Comparison of ENCODE assay signal across 14 cellular contexts in the genomic region with DNA sequence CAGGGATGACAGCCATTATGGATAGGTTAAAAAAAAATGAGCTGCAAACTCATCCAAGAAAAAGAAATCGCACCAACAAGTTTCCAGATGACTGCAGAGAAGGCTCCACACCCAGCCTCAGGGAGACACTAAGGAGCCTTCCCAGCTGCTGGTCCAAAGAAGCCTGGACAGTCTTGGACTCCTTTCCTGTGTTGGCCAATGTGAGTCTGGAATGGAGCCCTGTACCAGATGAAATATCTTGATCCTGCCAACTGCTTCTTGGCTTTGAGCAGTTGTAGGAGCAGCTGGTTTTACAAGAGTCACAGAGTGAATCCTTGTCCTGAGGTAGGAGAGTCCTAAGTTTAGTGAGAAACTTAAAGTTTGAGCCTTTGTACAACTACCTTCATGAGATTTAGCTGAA. TPM values are rescaled to one million over a fixed set of nuclear protein-coding genes. Genes with fewer than 3 reads are reported as not detected.
DNase-seq lines count a peak whose midpoint lies in the region.
"Had no signal": no experiment of that assay in that cellular context is flagged by ENCODE, and none has a peak within 500 bp of the region (broad histone marks: within the 10 kb centered on the region; RNA-seq: fewer than 3 reads in every experiment).

No MANE protein-coding gene starts in this region.

- H3K36me3 ChIP-seq in adipocyte (ENCODE audit: control insufficient read depth, insufficient read depth, low read length, severe bottlenecking) (no peaks in the 10 kb centered on the region), stomach smooth muscle (ENCODE audit: control insufficient read depth in 2 of 2, insufficient read depth in 2 of 2, low read length in 2 of 2) (peaks cover 0 to 4% of the 10 kb centered on the region in 2 donors)
- peaks cover 29% of the 10 kb centered on the region for H3K36me3 ChIP-seq in effector memory CD4-positive, alpha-beta T cell (ENCODE audit: control insufficient read depth, insufficient read depth, low read length)

- H3K9ac ChIP-seq in adipocyte (ENCODE audit: low read length) (peak overlapping the region; percentile 41), stomach smooth muscle (ENCODE audit: low read length in 2 of 2) (no peak overlapping the region)

- H3K27me3 ChIP-seq in adipocyte (replicated peaks; ENCODE audit: control insufficient read depth, insufficient read depth, low read length), result no peaks in the 10 kb centered on the region
- H3K27me3 ChIP-seq in stomach smooth muscle (ENCODE audit: control insufficient read depth in 1 of 2, insufficient read depth in 2 of 2, low read length in 2 of 2), result no peaks in the 10 kb centered on the region
- no peaks in the 10 kb centered on the region for H3K27me3 ChIP-seq in effector memory CD4-positive, alpha-beta T cell (replicated peaks; ENCODE audit: control insufficient read depth, insufficient read depth, low read length, poor library complexity, severe bottlenecking)
- H3K27me3 ChIP-seq: brain microvascular endothelial cell, foreskin keratinocyte had no signal

- peak overlapping the region; percentile 19 for H3K27ac ChIP-seq in stomach smooth muscle (ENCODE audit: low read length)
- no peak overlapping the region for H3K27ac ChIP-seq in effector memory CD4-positive, alpha-beta T cell (ENCODE audit: insufficient read depth, low read length, poor library complexity, severe bottlenecking)
- H3K27ac ChIP-seq: 22Rv1, brain microvascular endothelial cell, foreskin keratinocyte, RWPE1 had no signal

- H3K27ac Mint-ChIP-seq in T-helper 2 cell treated with Interferon-gamma antibody and Interleukin-4, amounts not matched to agents 5 μg/mL and 100 μg/mL, for 36 hours, result peak overlapping the region; percentile 28
- H3K27ac Mint-ChIP-seq in immature natural killer cell, result peak overlapping the region; percentile 23 to 80 (median 76)

- peaks cover 60% of the 10 kb centered on the region for H3K4me1 Mint-ChIP-seq in T-helper 2 cell treated with Interferon-gamma antibody and Interleukin-4, amounts not matched to agents 5 μg/mL and 100 μg/mL, for 36 hours (ENCODE audit: low read depth)
- peaks cover 60 to 95% of the 10 kb centered on the region in 2 donors for H3K4me1 Mint-ChIP-seq in immature natural killer cell

- no peaks in the 10 kb centered on the region for H3K27me3 Mint-ChIP-seq in T-helper 2 cell treated with Interferon-gamma antibody and Interleukin-4, amounts not matched to agents 5 μg/mL and 100 μg/mL, for 36 hours (ENCODE audit: low read depth)
- peaks cover 3 to 6% (median 4%) of the 10 kb centered on the region in 3 donors for H3K27me3 Mint-ChIP-seq in immature natural killer cell (ENCODE audit: low read depth in 3 of 3)

- no peak for DNase-seq in T-helper 2 cell treated with Interferon-gamma antibody and Interleukin-4, amounts not matched to agents 5 μg/mL and 100 μg/mL, for 36 hours (ENCODE audit: low spot score)
- DNase-seq in T-helper 2 cell, result no peak
- peak; percentile 79 for DNase-seq in adipocyte (ENCODE audit: low read depth)
- no peak for DNase-seq in immature natural killer cell
- no peak for DNase-seq in effector memory CD4-positive, alpha-beta T cell
- DNase-seq in NCI-H2107 treated with DMSO at 0.1 percent for 48 hours (lab: John Stamatoyannopoulos, UW; ENCODE audit: unreplicated experiment), result no peak
- DNase-seq in kidney glomerular epithelial cell (lab: John Stamatoyannopoulos, UW), result no peak
- DNase-seq: activated CD4-positive, CD25-positive, alpha-beta regulatory T cell treated with anti-CD3 and anti-CD28 coated beads, Interleukin-2, amount 50 U/mL, for 72 hours; brain microvascular endothelial cell; foreskin keratinocyte; NCI-H187 had no signal

- no peaks in the 10 kb centered on the region for H3K9me3 Mint-ChIP-seq in T-helper 2 cell treated with Interferon-gamma antibody and Interleukin-4, amounts not matched to agents 5 μg/mL and 100 μg/mL, for 36 hours
- H3K9me3 Mint-ChIP-seq in immature natural killer cell, result no peaks in the 10 kb centered on the region

- H3K9me3 ChIP-seq in adipocyte (ENCODE audit: control insufficient read depth, low read length), result no peaks in the 10 kb centered on the region
- no peaks in the 10 kb centered on the region for H3K9me3 ChIP-seq in stomach smooth muscle (ENCODE audit: control insufficient read depth in 2 of 2, low read length in 2 of 2)
- no peaks in the 10 kb centered on the region for H3K9me3 ChIP-seq in effector memory CD4-positive, alpha-beta T cell (ENCODE audit: control insufficient read depth, low read length)

- peak overlapping the region; percentile 8 for H3K4me3 Mint-ChIP-seq in T-helper 2 cell treated with Interferon-gamma antibody and Interleukin-4, amounts not matched to agents 5 μg/mL and 100 μg/mL, for 36 hours
- no peak overlapping the region for H3K4me3 Mint-ChIP-seq in immature natural killer cell

- H3K4me1 ChIP-seq in adipocyte (ENCODE audit: control insufficient read depth, insufficient read depth, low read length), result peaks cover 51% of the 10 kb centered on the region
- peaks cover 25% of the 10 kb centered on the region for H3K4me1 ChIP-seq in stomach smooth muscle (ENCODE audit: control insufficient read depth, insufficient read depth, low read length)
- peaks cover 45% of the 10 kb centered on the region for H3K4me1 ChIP-seq in effector memory CD4-positive, alpha-beta T cell (ENCODE audit: control insufficient read depth, insufficient read depth, low read length, poor library complexity, severe bottlenecking)

- H3K4me3 ChIP-seq in adipocyte (ENCODE audit: low read length), result no peak overlapping the region
- no peak overlapping the region for H3K4me3 ChIP-seq in stomach smooth muscle (ENCODE audit: low read length in 2 of 2)
- H3K4me3 ChIP-seq in effector memory CD4-positive, alpha-beta T cell (ENCODE audit: insufficient read depth, low read depth, low read length, poor library complexity, severe bottlenecking), result no peak overlapping the region

- peaks cover 84% of the 10 kb centered on the region for H3K36me3 Mint-ChIP-seq in T-helper 2 cell treated with Interferon-gamma antibody and Interleukin-4, amounts not matched to agents 5 μg/mL and 100 μg/mL, for 36 hours (ENCODE audit: low read depth)
- H3K36me3 Mint-ChIP-seq in immature natural killer cell, result peaks cover 25 to 41% (median 26%) of the 10 kb centered on the region in 3 donors

RNA-seq across cellular contexts. Expression of a gene that starts 44.4 kb away (rescaled TPM):
- 100 to 1,000 TPM; 173 to 234 (median 210) TPM for polyA plus RNA-seq in immature natural killer cell
